In genomic region chr3:13470894-13471574, GRCh38 we compare ENCODE assay signal across 1 cellular context.
TF ChIP-seq lines count a peak whose summit lies in the region.

No MANE protein-coding gene starts in this region.

TF ChIP-seq in HepG2, 621 proteins besides CTCF, POLR2A, EP300 and RAD21 (continued from another document and continues in another):
- TF ChIP-seq ZBTB37 (CRISPR knock-in tag; IDR thresholded peaks at IDR 0.05): peak; percentile 85
- TF ChIP-seq PHF21A (CRISPR knock-in tag; IDR thresholded peaks at IDR 0.05): peak; percentile 97
- TF ChIP-seq SRY (CRISPR knock-in tag; IDR thresholded peaks at IDR 0.05): peak; percentile 33; the same call in 1 of the 2 replicates
- peak; percentile 94 for TF ChIP-seq IKZF5 (CRISPR knock-in tag; IDR thresholded peaks at IDR 0.05)
- TF ChIP-seq FOXA3 (CRISPR knock-in tag; IDR thresholded peaks at IDR 0.05): peak; percentile 99
- TF ChIP-seq ZNF652 (CRISPR knock-in tag; IDR thresholded peaks at IDR 0.05; ENCODE audit: borderline replicate concordance, low read depth): peak; percentile 76; the same call in 1 of the 2 replicates
- TF ChIP-seq POLR2G (IDR thresholded peaks at IDR 0.05; ENCODE audit: low read depth, low read length): peak; percentile 69; the same call in 1 of the 2 replicates
- peak; percentile 4; the same call in 1 of the 2 replicates for TF ChIP-seq NFIC (IDR thresholded peaks at IDR 0.05; ENCODE audit: low read length)
- no peak for TF ChIP-seq ZNF850 (CRISPR knock-in tag; conservative IDR thresholded peaks at IDR 0.05)
- peak; percentile 79; the same call in 1 of the 2 replicates for TF ChIP-seq ZSCAN21 (CRISPR knock-in tag; IDR thresholded peaks at IDR 0.05; ENCODE audit: borderline replicate concordance)
- peak; percentile 71 for TF ChIP-seq HNF1A (IDR thresholded peaks at IDR 0.05; ENCODE audit: low read depth)
- TF ChIP-seq HNF1A (CRISPR knock-in tag; IDR thresholded peaks at IDR 0.05; ENCODE audit: borderline replicate concordance): no peak
- peak; percentile 81 for TF ChIP-seq SIX4 (CRISPR knock-in tag; IDR thresholded peaks at IDR 0.05)
- peak; percentile 77 for TF ChIP-seq THAP11 (CRISPR knock-in tag; IDR thresholded peaks at IDR 0.05)
- TF ChIP-seq FOXO4 (CRISPR knock-in tag; conservative IDR thresholded peaks at IDR 0.05): no peak
- TF ChIP-seq CCAR2 (optimal IDR thresholded peaks at IDR 0.05; ENCODE audit: low read depth, low read length): no peak
- peak; percentile 45; the same call in 1 of the 2 replicates for TF ChIP-seq ELF4 (CRISPR knock-in tag; IDR thresholded peaks at IDR 0.05; ENCODE audit: borderline replicate concordance)
- TF ChIP-seq ZNF430 (CRISPR knock-in tag; IDR thresholded peaks at IDR 0.05): peak; percentile 81
- peak; percentile 83 for TF ChIP-seq RXRA (CRISPR knock-in tag; IDR thresholded peaks at IDR 0.05)
- TF ChIP-seq GATAD1 (CRISPR knock-in tag; IDR thresholded peaks at IDR 0.05): peak; percentile 57; the same call in 1 of the 2 replicates
- peak; percentile 35; the same call in 1 of the 2 replicates for TF ChIP-seq TBX3 (IDR thresholded peaks at IDR 0.05; ENCODE audit: borderline replicate concordance)
- no peak for TF ChIP-seq ZNF432 (CRISPR knock-in tag; IDR thresholded peaks at IDR 0.05; ENCODE audit: borderline replicate concordance)
- TF ChIP-seq ZNF567 (CRISPR knock-in tag; IDR thresholded peaks at IDR 0.05; ENCODE audit: borderline replicate concordance): peak; percentile 47; the same call in 1 of the 2 replicates
- peak; percentile 67; the same call in 1 of the 2 replicates for TF ChIP-seq HOXA9 (CRISPR knock-in tag; IDR thresholded peaks at IDR 0.05; ENCODE audit: borderline replicate concordance)
- TF ChIP-seq ZNF275 (CRISPR knock-in tag; IDR thresholded peaks at IDR 0.05; ENCODE audit: borderline replicate concordance): 0 out of 2 replicates have a peak, but pooled peaks have one; percentile 34
- peak; percentile 92 for TF ChIP-seq IRF2 (CRISPR knock-in tag; IDR thresholded peaks at IDR 0.05)
- peak; percentile 97 for TF ChIP-seq FOXP1 (IDR thresholded peaks at IDR 0.05)
- peak; percentile 98 for TF ChIP-seq FOXP1 (CRISPR knock-in tag; IDR thresholded peaks at IDR 0.05)
- 0 out of 2 replicates have a peak, but pooled peaks have one; percentile 16 for TF ChIP-seq ZNF780A (CRISPR knock-in tag; IDR thresholded peaks at IDR 0.05)
- peak; percentile 83; the same call in 1 of the 2 replicates for TF ChIP-seq ZNF563 (CRISPR knock-in tag; IDR thresholded peaks at IDR 0.05)
- TF ChIP-seq NFKB2 (CRISPR knock-in tag; IDR thresholded peaks at IDR 0.05; ENCODE audit: borderline replicate concordance): peak; percentile 53; the same call in 1 of the 2 replicates
- peak; percentile 88 for TF ChIP-seq DRAP1 (CRISPR knock-in tag; IDR thresholded peaks at IDR 0.05)
- TF ChIP-seq FOXK2 (IDR thresholded peaks at IDR 0.05): peak; percentile 95
- peak; percentile 92 for TF ChIP-seq ZNF609 (CRISPR knock-in tag; IDR thresholded peaks at IDR 0.05; ENCODE audit: borderline replicate concordance)
- TF ChIP-seq ETV5 (CRISPR knock-in tag; IDR thresholded peaks at IDR 0.05; ENCODE audit: borderline replicate concordance): peak; percentile 99
- no peak; the same call in 1 of the 2 replicates for TF ChIP-seq ZBTB3 (CRISPR knock-in tag; IDR thresholded peaks at IDR 0.05; ENCODE audit: borderline replicate concordance, low read depth)
- TF ChIP-seq ZBTB20 (CRISPR knock-in tag; IDR thresholded peaks at IDR 0.05; ENCODE audit: borderline replicate concordance, low read depth): peak; percentile 92; the same call in 1 of the 2 replicates
- TF ChIP-seq ZNF841 (CRISPR knock-in tag; IDR thresholded peaks at IDR 0.05; ENCODE audit: borderline replicate concordance): no peak
- peak; percentile 53; the same call in 1 of the 2 replicates for TF ChIP-seq THAP9 (CRISPR knock-in tag; IDR thresholded peaks at IDR 0.05; ENCODE audit: borderline replicate concordance)
- peak; percentile 96 for TF ChIP-seq MIER3 (CRISPR knock-in tag; IDR thresholded peaks at IDR 0.05; ENCODE audit: borderline replicate concordance)
- peak; percentile 87; the same call in 1 of the 2 replicates for TF ChIP-seq ESRRA (CRISPR knock-in tag; IDR thresholded peaks at IDR 0.05; ENCODE audit: low read depth)
- TF ChIP-seq ZSCAN31 (CRISPR knock-in tag; IDR thresholded peaks at IDR 0.05; ENCODE audit: low read depth): peak; percentile 85
